8 cellular contexts compared by ENCODE assay signal in genomic region chr6:106510090-106510970, GRCh38.
A peak's percentile ranks its signal among the peaks of the same experiment; 100 is the strongest.
DNase-seq lines count a peak whose midpoint lies in the region; ATAC-seq and TF ChIP-seq lines count a peak whose summit lies in the region.

No MANE protein-coding gene starts in this region.

- peak overlapping the region; percentile 67 to 93 for H3K27ac ChIP-seq in prostate gland

- ATAC-seq in HG03342 (IDR thresholded peaks at IDR 0.05; ENCODE audit: unreplicated experiment) (peak; percentile 34), Right ventricle myocardium inferior (no peak), GM18520 (IDR thresholded peaks at IDR 0.05; ENCODE audit: unreplicated experiment) (no peak)

- 1% methylated on average over 56 of the region's 56 CpGs for WGBS in prostate gland

- peak overlapping the region; percentile 31 to 66 for H3K4me3 ChIP-seq in prostate gland

- H3K27me3 ChIP-seq in prostate gland (replicated peaks; ENCODE audit: insufficient read depth): no peaks in the 10 kb centered on the region

- no peak for TF ChIP-seq CTCF in prostate gland (IDR thresholded peaks at IDR 0.05)

- H3K4me1 ChIP-seq in prostate gland (replicated peaks): peaks cover 13% of the 10 kb centered on the region

- H3K36me3 ChIP-seq in prostate gland: no peaks in the 10 kb centered on the region

- no peak for TF ChIP-seq POLR2A in prostate gland (IDR thresholded peaks at IDR 0.05)

- DNase-seq in NCI-H2029 (lab: John Stamatoyannopoulos, UW): peak; percentile 43
- no peak for DNase-seq in NCI-H2029 treated with DMSO at 0.1 percent for 48 hours (lab: John Stamatoyannopoulos, UW)
- DNase-seq in OCI-M1 (lab: John Stamatoyannopoulos, UW): peak; percentile 33
- peak; percentile 90 for DNase-seq in activated effector memory CD4-positive, alpha-beta T cell treated with anti-CD3 and anti-CD28 coated beads, Interleukin-2, amount 50 U/mL, for 16 hours
- DNase-seq in Right ventricle myocardium inferior (ENCODE audit: missing footprints): peak; percentile 89
- peak; percentile 65 for DNase-seq in prostate gland (ENCODE audit: low spot score)

- intact Hi-C loops in Right ventricle myocardium inferior (cut with DNase I) (loop anchor here (10.0 kb wide), 1 partner anchor 66 kb away; no protein-coding TSS in a partner anchor), prostate gland (cut with DNase I) (no loop called here)

- H3K9me3 ChIP-seq in prostate gland: no peaks in the 10 kb centered on the region
